ENCODE assay signal across 27 cellular contexts in genomic region chr18:49431563-49431962, GRCh38. TPM values are rescaled to one million over a fixed set of nuclear protein-coding genes. Genes with fewer than 3 reads are reported as not detected.
DNase-seq lines count a peak whose midpoint lies in the region; ATAC-seq and TF ChIP-seq lines count a peak whose summit lies in the region.
"Had no signal": no experiment of that assay in that cellular context is flagged by ENCODE, and none has a peak within 500 bp of the region (broad histone marks: within the 10 kb centered on the region; RNA-seq: fewer than 3 reads in every experiment).

No MANE protein-coding gene starts in this region.

- no peak for TF ChIP-seq POLR2A in right lobe of liver (IDR thresholded peaks at IDR 0.05)

- H3K27me3 ChIP-seq in HUES6 (ENCODE audit: control insufficient read depth, insufficient read depth, low read length) (no peaks in the 10 kb centered on the region), mammary epithelial cell (ENCODE audit: insufficient read depth, low read length) (no peaks in the 10 kb centered on the region), Karpas-422 (ENCODE audit: low read length) (no peaks in the 10 kb centered on the region), right lobe of liver (no peaks in the 10 kb centered on the region)
- H3K27me3 ChIP-seq: heart left ventricle had no signal

- intact Hi-C loops in mammary epithelial cell (cut with micrococcal nuclease): no loop called here
- intact Hi-C loops in right lobe of liver (cut with DNase I): no loop called here

- H2AFZ ChIP-seq in mammary epithelial cell (ENCODE audit: low read depth, low read length): no peak overlapping the region
- no peak overlapping the region for H2AFZ ChIP-seq in Karpas-422 (ENCODE audit: low read length)

- H3K9ac ChIP-seq in HUES6 (ENCODE audit: low read length) (peak overlapping the region; percentile 51), mammary epithelial cell (ENCODE audit: insufficient read depth, low read length) (no peak overlapping the region), Karpas-422 (ENCODE audit: low read length) (no peak overlapping the region)

- CTCF ChIA-PET in mammary epithelial cell (lab: Charles Lee; ENCODE audit: low non-redundant PET): interaction anchor here (0.6 kb wide), 1 partner anchor 16 kb away, joined by 3 read pairs; no protein-coding TSS in a partner anchor

- dilution Hi-C loops in mammary epithelial cell (cut with HindIII; ENCODE audit: low sequenced_read_pairs): loop anchor here (25.0 kb wide), 1 partner anchor 369 kb away; no protein-coding TSS in a partner anchor

- H3K4me3 ChIP-seq in HUES6 (ENCODE audit: low read depth, low read length) (peak overlapping the region; percentile 4; the same call in 1 of the 2 replicates), mammary epithelial cell (replicated peaks in 1 of 3; ENCODE audit: insufficient read depth in 1 of 3, low read depth in 2 of 3, low read length in 3 of 3) (no peak overlapping the region), Karpas-422 (ENCODE audit: low read length) (no peak overlapping the region), right lobe of liver (no peak overlapping the region)
- H3K4me3 ChIP-seq: heart left ventricle, left ventricle myocardium inferior had no signal

- H3K9me3 ChIP-seq in HUES6 (ENCODE audit: control insufficient read depth, insufficient read depth, low read depth, low read length) (no peaks in the 10 kb centered on the region), mammary epithelial cell (replicated peaks; ENCODE audit: insufficient read depth, low read length) (no peaks in the 10 kb centered on the region), Karpas-422 (ENCODE audit: low read length) (no peaks in the 10 kb centered on the region), right lobe of liver (no peaks in the 10 kb centered on the region)
- H3K9me3 ChIP-seq: heart left ventricle, left ventricle myocardium inferior had no signal

- in situ Hi-C loops in mammary epithelial cell (cut with MboI; ENCODE audit: low sequenced_read_pairs in 2 of 2): loop anchor here (25.0 kb wide), 1 partner anchor 744 kb away; no protein-coding TSS in a partner anchor

- H3K79me2 ChIP-seq in mammary epithelial cell (ENCODE audit: insufficient read depth, low read length) (peaks cover 29% of the 10 kb centered on the region), Karpas-422 (ENCODE audit: low read length) (peaks cover 67% of the 10 kb centered on the region)

- ATAC-seq in HG03342 (IDR thresholded peaks at IDR 0.05; ENCODE audit: unreplicated experiment) (no peak), right lobe of liver (no peak)
- ATAC-seq: activated CD4-positive, CD25-positive, alpha-beta regulatory T cell treated with anti-CD3 and anti-CD28 coated beads, Interleukin-2, amount 50 U/mL, for 24 hours; activated T-helper 17 cell treated with anti-CD3 and anti-CD28 coated beads, Interleukin-2, amount 50 U/mL, for 72 hours; heart left ventricle; HepG2; natural killer cell; stimulated activated naive CD8-positive, alpha-beta T cell treated with anti-CD3 and anti-CD28 coated beads, Interleukin-15, amount 100 ng/mL, for 72 hours; T-cell had no signal

- 73% methylated on average over 4 of the region's 4 CpGs for WGBS in mammary epithelial cell (ENCODE audit: low coverage, missing lambda C conversion rate)
- 90% methylated on average over 4 of the region's 4 CpGs for whole genome bisulfite sequencing in right lobe of liver (ENCODE audit: insufficient coverage, low coverage, low lambda C conversion rate, missing lambda C conversion rate)

- DNase-seq in 8988T (peak; percentile 13), mammary epithelial cell (peak; percentile 70), islet precursor cell (peak; percentile 83), Karpas-422 (no peak), right lobe of liver (no peak)
- no peak for DNase-seq in central memory CD4-positive, alpha-beta T cell
- DNase-seq: activated CD4-positive, alpha-beta memory T cell treated with anti-CD3 and anti-CD28 coated beads, Interleukin-2, amount 10 ng/mL, durations not matched to agents 7 days and 5 days; activated CD8-positive, alpha-beta memory T cell treated with anti-CD3 and anti-CD28 coated beads, Interleukin-2, amount 50 U/mL, for 48 hours; activated naive CD4-positive, alpha-beta T cell treated with anti-CD3 and anti-CD28 coated beads, Interleukin-2, amount 50 U/mL, for 16 hours; AML-193; amniotic stem cell; CD8-positive, alpha-beta memory T cell; effector memory CD4-positive, alpha-beta T cell; GDM1; heart left ventricle; left ventricle myocardium inferior; natural killer cell; NCI-H2029 treated with DMSO at 0.1 percent for 48 hours; NCI-H226; occipital lobe; stimulated activated naive CD8-positive, alpha-beta T cell treated with anti-CD3 and anti-CD28 coated beads, Interleukin-15, amount 100 ng/mL, for 72 hours; T-cell had no signal

- no TSS peak for BruUV-seq in mammary epithelial cell (replicated peaks; lab: Mats Ljungman, UMichigan)

- TF ChIP-seq CTCF in mammary epithelial cell (conservative IDR thresholded peaks at IDR 0.05 in 1 of 2, IDR thresholded peaks at IDR 0.05 in 1 of 2; ENCODE audit: extremely low read depth in 1 of 2, insufficient read depth in 1 of 2, low read depth in 1 of 2, low read length in 2 of 2): no peak
- TF ChIP-seq CTCF in right lobe of liver (IDR thresholded peaks at IDR 0.05): no peak

- H3K9me2 ChIP-seq in Karpas-422 (replicated peaks; ENCODE audit: insufficient read depth, low read length): no peaks in the 10 kb centered on the region

- H3K36me3 ChIP-seq in HUES6 (ENCODE audit: control insufficient read depth, insufficient read depth, low read length) (peaks cover 4% of the 10 kb centered on the region; the same call in 1 of the 2 replicates), mammary epithelial cell (ENCODE audit: insufficient read depth, low read length) (peaks cover 2% of the 10 kb centered on the region), Karpas-422 (ENCODE audit: insufficient read depth, low read length) (peaks cover 23% of the 10 kb centered on the region), right lobe of liver (peaks cover 0 to 4% (median 0%) of the 10 kb centered on the region in 4 donors)

- H3K4me2 ChIP-seq in mammary epithelial cell (ENCODE audit: insufficient read depth, low read depth, low read length) (no peak overlapping the region), Karpas-422 (ENCODE audit: low read depth, low read length, poor library complexity, severe bottlenecking) (no peak overlapping the region)

- H4K20me1 ChIP-seq in mammary epithelial cell (ENCODE audit: insufficient read depth, low read length): no peaks in the 10 kb centered on the region
- H4K20me1 ChIP-seq in Karpas-422 (ENCODE audit: insufficient read depth, low read depth, low read length): no peaks in the 10 kb centered on the region

- H3K27ac ChIP-seq in HUES6 (ENCODE audit: low read depth, low read length) (peak overlapping the region; percentile 80; the same call in 1 of the 2 replicates), mammary epithelial cell (ENCODE audit: insufficient read depth, low read depth, low read length) (peak overlapping the region; percentile 12), Karpas-422 (ENCODE audit: low read length) (no peak overlapping the region), right lobe of liver (no peak overlapping the region)
- H3K27ac ChIP-seq: heart left ventricle, left ventricle myocardium inferior had no signal

- H3K4me1 ChIP-seq in HUES6 (ENCODE audit: control insufficient read depth, insufficient read depth, low read length) (peaks cover 12% of the 10 kb centered on the region), mammary epithelial cell (ENCODE audit: insufficient read depth, low read length) (peaks cover 9% of the 10 kb centered on the region), Karpas-422 (ENCODE audit: low read length) (peaks cover 4% of the 10 kb centered on the region), right lobe of liver (no peaks in the 10 kb centered on the region)
- H3K4me1 ChIP-seq: left ventricle myocardium inferior had no signal

RNA-seq across cellular contexts. Expression of gene DYM, which starts 28.9 kb away (rescaled TPM):
- 10 to 100 TPM; 45.5 to 58.0 TPM for total RNA-seq in mammary epithelial cell
- 24.2 TPM for polyA plus RNA-seq in mammary epithelial cell
- polyA minus RNA-seq in mammary epithelial cell: 130 TPM
- 92.4 and 117 TPM in 2 replicates for total RNA-seq in Karpas-422 (2014; rRNA removed; shearing (Covaris generic); ENCODE audit: low replicate concordance)
- total RNA-seq in right lobe of liver: 10 to 100 TPM; 19.0 to 31.1 (median 25.7) TPM

RNA-seq across cellular contexts. Expression of gene C18orf32, which starts 55.5 kb away (rescaled TPM):
- total RNA-seq in mammary epithelial cell: 10 to 100 TPM; 17.3 to 32.2 TPM
- polyA plus RNA-seq in mammary epithelial cell: 12.1 TPM
- polyA minus RNA-seq in mammary epithelial cell: 1.7 TPM
- total RNA-seq in Karpas-422 (2014; rRNA removed; shearing (Covaris generic); ENCODE audit: low replicate concordance): 21.0 and 24.9 TPM in 2 replicates
- total RNA-seq in right lobe of liver: 10 to 100 TPM; 24.8 to 41.1 (median 31.1) TPM

Comparison
In these comparisons a context has a peak if more than half of its experiments do, and no peak if none do; other contexts are left out.
1. DNase-seq: peak in 8988T (single experiment), mammary epithelial cell (single experiment) and islet precursor cell (single experiment); none in central memory CD4-positive, alpha-beta T cell (single experiment), Karpas-422 (single experiment) and right lobe of liver (0 of 3).
2. H3K27ac ChIP-seq: peak in HUES6 (single experiment) and mammary epithelial cell (single experiment); none in Karpas-422 (single experiment) and right lobe of liver (0 of 3).